36 cellular contexts compared by ENCODE assay signal in genomic region chr17:28618464-28618863, GRCh38.
"Had no signal": no experiment of that assay in that cellular context is flagged by ENCODE, and none has a peak within 500 bp of the region (broad histone marks: within the 10 kb centered on the region; RNA-seq: fewer than 3 reads in every experiment).

No MANE protein-coding gene starts in this region.

- H3K9ac ChIP-seq: KMS-11 had no signal

- H3K4me3 ChIP-seq: MG63 had no signal

- H3K4me2 ChIP-seq: KMS-11 had no signal

- H3K27me3 ChIP-seq: MG63 had no signal

- H3K9me3 ChIP-seq: MG63 had no signal

- H3K27ac ChIP-seq: KMS-11 had no signal

- DNase-seq: Karpas-422, Kasumi-1, KG1, MG63, MM.1S, MV-4-11, NCI-H1048, NCI-H1092, NCI-H1092 treated with DMSO at 0.1 percent for 48 hours, NCI-H1105, NCI-H1105 treated with DMSO at 0.1 percent for 48 hours, NCI-H1417, NCI-H1417 treated with DMSO at 0.1 percent for 48 hours, NCI-H1436, NCI-H1436 treated with DMSO at 0.1 percent for 48 hours, NCI-H146, NCI-H1694, NCI-H1694 treated with DMSO at 0.1 percent for 48 hours, NCI-H187, NCI-H187 treated with DMSO at 0.1 percent for 48 hours, NCI-H1930, NCI-H2029, NCI-H2029 treated with DMSO at 0.1 percent for 48 hours, NCI-H2081, NCI-H2081 treated with DMSO at 0.1 percent for 48 hours, NCI-H2107, NCI-H2171, NCI-H2171 treated with DMSO at 0.1 percent for 48 hours, NCI-H2227 treated with DMSO at 0.1 percent for 48 hours, NCI-H226, NCI-H345, NCI-H446, NCI-H446 treated with DMSO at 0.1 percent for 48 hours, NCI-H510A, NCI-H510A treated with DMSO at 0.1 percent for 48 hours had no signal
